ENCODE assay signal across 8 cellular contexts in genomic region chr14:60164717-60165546, GRCh38.
A peak's percentile ranks its signal among the peaks of the same experiment; 100 is the strongest.
DNase-seq lines count a peak whose midpoint lies in the region; ATAC-seq lines count a peak whose summit lies in the region.

A gene with protein sequence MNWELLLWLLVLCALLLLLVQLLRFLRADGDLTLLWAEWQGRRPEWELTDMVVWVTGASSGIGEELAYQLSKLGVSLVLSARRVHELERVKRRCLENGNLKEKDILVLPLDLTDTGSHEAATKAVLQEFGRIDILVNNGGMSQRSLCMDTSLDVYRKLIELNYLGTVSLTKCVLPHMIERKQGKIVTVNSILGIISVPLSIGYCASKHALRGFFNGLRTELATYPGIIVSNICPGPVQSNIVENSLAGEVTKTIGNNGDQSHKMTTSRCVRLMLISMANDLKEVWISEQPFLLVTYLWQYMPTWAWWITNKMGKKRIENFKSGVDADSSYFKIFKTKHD (minus strand): TSS chr14:60165398. CDS start chr14:60165309, 89 bp downstream.

- peak within 1 kb of the TSS; percentile 75 for H3K4me3 ChIP-seq in NT2/D1 (ENCODE audit: insufficient read length, low read depth)
- H3K4me3 ChIP-seq in mucosa of rectum (ENCODE audit: low read length in 2 of 2) = peak within 1 kb of the TSS; percentile 91 to 95

- H3K9me3 ChIP-seq in NT2/D1 (ENCODE audit: insufficient read depth, low read length) = no peaks in the 10 kb centered on the region
- H3K9me3 ChIP-seq in mucosa of rectum (ENCODE audit: control insufficient read depth in 2 of 2, low read length in 2 of 2) = no peaks in the 10 kb centered on the region

- H3K27me3 ChIP-seq in NT2/D1 (ENCODE audit: insufficient read depth, insufficient read length) (peaks cover 9% of the 10 kb centered on the region), mucosa of rectum (ENCODE audit: control insufficient read depth in 2 of 2, insufficient read depth in 2 of 2, low read length in 2 of 2) (no peaks in the 10 kb centered on the region)

- H3K9ac ChIP-seq in NT2/D1 (ENCODE audit: insufficient read length, low read depth) (peak within 1 kb of the TSS; percentile 85), mucosa of rectum (ENCODE audit: low read depth in 1 of 2, low read length in 2 of 2) (peak within 1 kb of the TSS; percentile 96 to 98)

- ATAC-seq in GM19397 (IDR thresholded peaks at IDR 0.05; ENCODE audit: unreplicated experiment) (peak; percentile 94), HG03565 (IDR thresholded peaks at IDR 0.05; ENCODE audit: unreplicated experiment) (peak; percentile 70)

- peak within 1 kb of the TSS; percentile 89 for H3K27ac ChIP-seq in epithelial cell of prostate
- peak within 1 kb of the TSS; percentile 89 to 94 for H3K27ac ChIP-seq in mucosa of rectum (ENCODE audit: low read depth in 2 of 2, low read length in 2 of 2)

- DNase-seq in COLO668 (lab: John Stamatoyannopoulos, UW; ENCODE audit: unreplicated experiment) (peak; percentile 95), NT2/D1 (ENCODE audit: low read depth, low spot score) (peak; percentile 35), activated T-cell treated with anti-CD3 and anti-CD28 coated beads for 1 hour (ENCODE audit: low read depth) (peak; percentile 42), epithelial cell of prostate (ENCODE audit: low read depth, low spot score) (no peak)
- peak; percentile 77 for DNase-seq in stimulated activated CD8-positive, alpha-beta memory T cell treated with anti-CD3 and anti-CD28 coated beads, Interleukin-4, amount 100 ng/mL, for 48 hours

- H3K4me1 ChIP-seq in NT2/D1 (ENCODE audit: insufficient read depth, insufficient read length) (no peaks in the 10 kb centered on the region), mucosa of rectum (ENCODE audit: control insufficient read depth in 2 of 2, insufficient read depth in 2 of 2, low read length in 2 of 2) (peaks cover 5 to 10% of the 10 kb centered on the region in 2 donors)

- H3K36me3 ChIP-seq in NT2/D1 (ENCODE audit: insufficient read depth, insufficient read length, low read length) (peaks cover 2% of the 10 kb centered on the region), mucosa of rectum (ENCODE audit: control insufficient read depth in 2 of 2, insufficient read depth in 2 of 2, low read length in 2 of 2) (no peaks in the 10 kb centered on the region)
